Comparison of ENCODE assay signal across 9 cellular contexts in genomic region chr13:71865858-71866172, GRCh38. TPM values are rescaled to one million over a fixed set of nuclear protein-coding genes. Genes with fewer than 3 reads are reported as not detected.
A peak's percentile ranks its signal among the peaks of the same experiment; 100 is the strongest.
DNase-seq lines count a peak whose midpoint lies in the region; ATAC-seq, FAIRE-seq and TF ChIP-seq lines count a peak whose summit lies in the region.
"Had no signal": no experiment of that assay in that cellular context is flagged by ENCODE, and none has a peak within 500 bp of the region (broad histone marks: within the 10 kb centered on the region; RNA-seq: fewer than 3 reads in every experiment).

No MANE protein-coding gene starts in this region.

- ATAC-seq in HG02678 (IDR thresholded peaks at IDR 0.05; ENCODE audit: unreplicated experiment) (peak; percentile 8), thoracic aorta (ENCODE audit: insufficient number of reproducible peaks, low FRiP score, low read depth) (no peak)

- H3K9ac ChIP-seq in kidney (ENCODE audit: low read length in 2 of 2) = peak overlapping the region in 1 of 2 donors; percentile 55

- H3K4me3 ChIP-seq in AG04450 (ENCODE audit: low read depth, low read length) (peak overlapping the region; percentile 43), kidney (ENCODE audit: low read length in 2 of 2) (peak overlapping the region; percentile 59 to 90), thoracic aorta (peak overlapping the region; percentile 69)

- H3K27ac ChIP-seq in AG04450 (ENCODE audit: low read depth, low read length) (no peak overlapping the region), angular gyrus (ENCODE audit: low read depth, low read length) (peak overlapping the region; percentile 62), kidney (ENCODE audit: low read depth in 2 of 2, low read length in 2 of 2) (peak overlapping the region; percentile 51 to 89), thoracic aorta (no peak overlapping the region)
- H3K27ac ChIP-seq: thyroid gland had no signal

- H3K9me3 ChIP-seq in AG04450 (ENCODE audit: control insufficient read depth, insufficient read depth, low read length) (no peaks in the 10 kb centered on the region; the same call in 1 of the 2 replicates), kidney (ENCODE audit: control insufficient read depth in 1 of 2, low read length in 2 of 2) (no peaks in the 10 kb centered on the region), thoracic aorta (no peaks in the 10 kb centered on the region)
- H3K9me3 ChIP-seq: thyroid gland had no signal

- TF ChIP-seq CTCF in AG04450 (IDR thresholded peaks at IDR 0.05; ENCODE audit: low read depth, low read length) = no peak
- no peak for TF ChIP-seq CTCF in kidney (IDR thresholded peaks at IDR 0.05; ENCODE audit: borderline replicate concordance, extremely low read depth, insufficient read depth)
- no peak for TF ChIP-seq CTCF in thoracic aorta (IDR thresholded peaks at IDR 0.05)

- FAIRE-seq in kidney (lab: Jason Lieb, UNC) = no peak

- CTCF ChIA-PET in AG04450 (lab: Charles Lee) = no interaction called here

- H3K27me3 ChIP-seq in AG04450 (ENCODE audit: control insufficient read depth, insufficient read depth, low read length) = peaks cover 28% of the 10 kb centered on the region
- no peaks in the 10 kb centered on the region for H3K27me3 ChIP-seq in thoracic aorta (replicated peaks; ENCODE audit: insufficient read depth)

- no peak for DNase-seq in AG04450 (ENCODE audit: low read depth, low spot score)
- no peak for DNase-seq in kidney
- no peak for DNase-seq in thoracic aorta (ENCODE audit: low spot score)
- no peak for DNase-seq in GF-D8 (lab: John Stamatoyannopoulos, UW)
- no peak for DNase-seq in NCI-H524 treated with DMSO at 0.1 percent for 48 hours (lab: John Stamatoyannopoulos, UW)
- no peak for DNase-seq in activated effector memory CD4-positive, alpha-beta T cell treated with Interleukin-2 at 50 U/mL for 16 hours

- H3K36me3 ChIP-seq in kidney (ENCODE audit: control insufficient read depth in 1 of 2, insufficient read depth in 2 of 2, low read length in 2 of 2) = no peaks in the 10 kb centered on the region
- H3K36me3 ChIP-seq in thoracic aorta = no peaks in the 10 kb centered on the region
- H3K36me3 ChIP-seq: thyroid gland had no signal

- POLR2A ChIA-PET in AG04450 (lab: Yijun Ruan, JAX) = no interaction called here

- peaks cover 0 to 7% of the 10 kb centered on the region in 2 donors for H3K4me1 ChIP-seq in kidney (ENCODE audit: control insufficient read depth in 1 of 2, insufficient read depth in 1 of 2, low read depth in 1 of 2, low read length in 2 of 2)
- H3K4me1 ChIP-seq in thoracic aorta (ENCODE audit: control insufficient read depth in 1 of 2, low read depth in 2 of 2) = peaks cover 12 to 23% of the 10 kb centered on the region in 2 donors

- intact Hi-C loops in kidney (cut with DNase I) = no loop called here

RNA-seq across cellular contexts. Expression of gene DACH1, which starts 1.2 kb away (rescaled TPM):
- 0.07 and 0.10 TPM in 2 replicates for polyA plus RNA-seq in AG04450 (2011; rRNA removed)
- polyA minus RNA-seq in AG04450 (2011; rRNA and poly(A)+ RNA removed) = 0.04 and 0.18 TPM in 2 replicates
- total RNA-seq in kidney = 10.4 TPM
- polyA plus RNA-seq in kidney (ENCODE audit: insufficient read depth, low read depth, low replicate concordance) = 5.3 TPM
- 1 to 10 TPM in 1 of 2 donors, under 1 TPM in 1; 0.14 to 1.3 TPM for total RNA-seq in thoracic aorta

Comparison
In these comparisons a context has a peak if more than half of its experiments do, and no peak if none do; other contexts are left out.
1. H3K27ac ChIP-seq: peak in angular gyrus (single experiment) and kidney (2 of 2); none in AG04450 (single experiment) and thoracic aorta (0 of 2).
2. Peak in every context shown above with its lines, with median percentiles within 50 percentile points of each other: H3K4me3 ChIP-seq.